22 cellular contexts compared by ENCODE assay signal in the genomic region with DNA sequence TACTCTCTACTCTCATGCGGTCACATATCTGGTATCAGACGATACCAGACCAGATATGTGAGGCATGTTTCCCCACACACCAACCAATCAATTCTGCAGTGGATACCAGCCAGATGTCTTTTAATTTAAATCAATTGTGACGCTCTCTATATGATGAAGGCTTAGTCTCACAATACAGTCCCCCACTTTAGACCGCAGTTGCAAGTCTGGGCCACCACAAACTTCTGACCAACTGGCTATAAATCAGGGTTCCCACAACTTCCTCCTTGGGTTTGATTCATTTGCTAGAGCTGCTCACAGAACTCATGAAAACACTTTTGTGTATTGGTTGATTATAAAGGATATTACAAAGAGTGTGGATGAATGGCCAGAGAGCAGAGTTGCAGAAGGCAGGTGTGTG.
"Had no signal": no experiment of that assay in that cellular context is flagged by ENCODE, and none has a peak within 500 bp of the region (broad histone marks: within the 10 kb centered on the region; RNA-seq: fewer than 3 reads in every experiment).

No MANE protein-coding gene starts in this region.

- H3K9me3 Mint-ChIP-seq: activated CD4-positive, alpha-beta memory T cell treated with anti-CD3 and anti-CD28 coated beads for 36 hours; mesothelial cell of epicardium; type B pancreatic cell had no signal

- ATAC-seq: activated T-cell treated with anti-CD3 and anti-CD28 coated beads, Interleukin-2, amount 50 U/mL, for 72 hours; body of pancreas; esophagus mucosa; left ventricle myocardium superior; natural killer cell; pancreas; psoas muscle had no signal

- DNase-seq: activated CD4-positive, alpha-beta memory T cell treated with anti-CD3 and anti-CD28 coated beads for 36 hours; activated CD4-positive, alpha-beta T cell treated with anti-CD3 and anti-CD28 coated beads for 48 hours; activated effector memory CD4-positive, alpha-beta T cell treated with Interleukin-2 at 50 U/mL for 16 hours; activated naive CD4-positive, alpha-beta T cell treated with anti-CD3 and anti-CD28 coated beads, Interleukin-2, amount 10 ng/mL, durations not matched to agents 7 days and 5 days; activated T-cell treated with anti-CD3 and anti-CD28 coated beads, Interleukin-2, amount 50 U/mL, for 72 hours; body of pancreas; effector memory CD4-positive, alpha-beta T cell; glutamatergic neuron; hippocampal formation; left ventricle myocardium superior; mammary epithelial cell; natural killer cell; pancreas; psoas muscle; spleen; stimulated activated CD4-positive, alpha-beta T cell treated with anti-CD3 and anti-CD28 coated beads, Interleukin-4, amount 100 ng/mL, for 1 hour; stimulated activated naive CD4-positive, alpha-beta T cell had no signal

- H3K27me3 Mint-ChIP-seq: activated CD4-positive, alpha-beta memory T cell treated with anti-CD3 and anti-CD28 coated beads for 36 hours; activated naive CD4-positive, alpha-beta T cell treated with anti-CD3 and anti-CD28 coated beads, Interleukin-2, amount 10 ng/mL, durations not matched to agents 7 days and 5 days; type B pancreatic cell had no signal

- H3K36me3 Mint-ChIP-seq: activated CD4-positive, alpha-beta memory T cell treated with anti-CD3 and anti-CD28 coated beads for 36 hours; activated naive CD4-positive, alpha-beta T cell treated with anti-CD3 and anti-CD28 coated beads, Interleukin-2, amount 10 ng/mL, durations not matched to agents 7 days and 5 days; mesothelial cell of epicardium; natural killer cell; type B pancreatic cell had no signal

- H3K4me1 Mint-ChIP-seq: activated naive CD4-positive, alpha-beta T cell treated with anti-CD3 and anti-CD28 coated beads, Interleukin-2, amount 10 ng/mL, durations not matched to agents 7 days and 5 days; natural killer cell had no signal

- H3K27ac Mint-ChIP-seq: activated CD4-positive, alpha-beta memory T cell treated with anti-CD3 and anti-CD28 coated beads for 36 hours; activated naive CD4-positive, alpha-beta T cell treated with anti-CD3 and anti-CD28 coated beads, Interleukin-2, amount 10 ng/mL, durations not matched to agents 7 days and 5 days; activated T-cell treated with anti-CD3 and anti-CD28 coated beads, Interleukin-2, amount 50 U/mL, for 72 hours; mesothelial cell of epicardium; natural killer cell; type B pancreatic cell had no signal

- H3K4me3 Mint-ChIP-seq: activated CD4-positive, alpha-beta memory T cell treated with anti-CD3 and anti-CD28 coated beads for 36 hours; activated naive CD4-positive, alpha-beta T cell treated with anti-CD3 and anti-CD28 coated beads, Interleukin-2, amount 10 ng/mL, durations not matched to agents 7 days and 5 days; activated T-cell treated with anti-CD3 and anti-CD28 coated beads, Interleukin-2, amount 50 U/mL, for 72 hours; mesothelial cell of epicardium; natural killer cell; type B pancreatic cell had no signal

- FAIRE-seq: endothelial cell of umbilical vein, frontal cortex, pancreas had no signal
